9 cellular contexts compared by ENCODE assay signal in the genomic region with DNA sequence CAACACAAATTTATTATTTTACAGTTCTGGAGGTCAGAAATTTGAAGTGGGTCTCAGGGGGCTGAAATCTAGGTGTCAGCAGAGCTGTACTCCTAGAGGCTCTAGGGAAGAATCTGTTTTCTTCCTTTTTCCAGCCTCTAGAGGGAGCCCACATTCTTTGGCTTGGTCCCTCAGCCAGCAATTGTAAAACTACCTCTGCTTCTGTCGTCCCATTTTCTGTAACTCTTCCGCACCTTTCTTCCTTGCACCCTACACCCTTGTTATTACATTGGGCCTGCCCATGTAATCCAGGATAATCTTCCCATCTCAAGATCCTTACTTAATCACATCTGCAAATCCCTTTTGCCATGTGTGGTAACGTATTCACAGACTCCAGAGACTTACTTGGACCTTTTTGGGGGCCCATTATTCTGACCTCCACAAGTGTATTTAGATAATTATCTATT. TPM values are rescaled to one million over a fixed set of nuclear protein-coding genes. Genes with fewer than 3 reads are reported as not detected.
A peak's percentile ranks its signal among the peaks of the same experiment; 100 is the strongest.
DNase-seq lines count a peak whose midpoint lies in the region; ATAC-seq lines count a peak whose summit lies in the region.
"Had no signal": no experiment of that assay in that cellular context is flagged by ENCODE, and none has a peak within 500 bp of the region (broad histone marks: within the 10 kb centered on the region; RNA-seq: fewer than 3 reads in every experiment).

No MANE protein-coding gene starts in this region.

- peak; percentile 27 for DNase-seq in activated T-cell treated with anti-CD3 and anti-CD28 coated beads for 4 hours
- no peak for DNase-seq in activated T-cell treated with anti-CD3 and anti-CD28 coated beads, Interleukin-2, amount 50 U/mL, for 1 hour
- peak; percentile 63 for DNase-seq in NCI-H1694 (lab: John Stamatoyannopoulos, UW)
- DNase-seq in T-helper 17 cell = peak in 1 of 3 donors; percentile 37
- DNase-seq in cerebellum (ENCODE audit: low spot score) = peak; percentile 10
- DNase-seq in left kidney (ENCODE audit: low read depth, low spot score) = peak; percentile 83
- DNase-seq in stimulated activated CD8-positive, alpha-beta memory T cell treated with anti-CD3 and anti-CD28 coated beads, Interleukin-12 subunit alpha, Interleukin-12 subunit beta, amount 100 ng/mL, for 1 hour (ENCODE audit: low read depth) = peak; percentile 35

- H3K4me1 Mint-ChIP-seq in T-helper 17 cell = peaks cover 7% of the 10 kb centered on the region

- no peaks in the 10 kb centered on the region for H3K9me3 ChIP-seq in T-helper 17 cell (ENCODE audit: control insufficient read depth, low read length, poor library complexity, severe bottlenecking)

- peaks cover 4% of the 10 kb centered on the region for H3K27me3 Mint-ChIP-seq in T-helper 17 cell
- H3K27me3 Mint-ChIP-seq: dendritic cell treated with granulocyte-macrophage colony-stimulating factor and Interleukin-4, amounts not matched to agents 40 ng/mL and 50 ng/mL, for 4 days had no signal

- peaks cover 2% of the 10 kb centered on the region for H3K36me3 Mint-ChIP-seq in T-helper 17 cell (ENCODE audit: low read depth)

- H3K4me3 Mint-ChIP-seq in T-helper 17 cell = no peak overlapping the region
- H3K4me3 Mint-ChIP-seq: dendritic cell treated with granulocyte-macrophage colony-stimulating factor and Interleukin-4, amounts not matched to agents 40 ng/mL and 50 ng/mL, for 4 days had no signal

- peak; percentile 96 for ATAC-seq in T-helper 17 cell
- ATAC-seq in GM18870 (IDR thresholded peaks at IDR 0.05; ENCODE audit: unreplicated experiment) = no peak

- H3K27ac Mint-ChIP-seq in T-helper 17 cell = no peak overlapping the region

RNA-seq across cellular contexts. Expression of a gene that starts 24.8 kb away (rescaled TPM):
- 10 to 100 TPM; 42.2 to 57.3 TPM for total RNA-seq in T-helper 17 cell
- total RNA-seq in cerebellum = 11.0 TPM

RNA-seq across cellular contexts. Expression of a gene that starts 59.6 kb away (rescaled TPM):
- total RNA-seq in T-helper 17 cell (100 to 1,000 TPM; 317 to 349 TPM), cerebellum (1.8 TPM)

Comparison
In these comparisons a context has a peak if more than half of its experiments do, and no peak if none do; other contexts are left out.
1. RNA of a gene that starts 59.6 kb away (total RNA-seq): 317 to 349 TPM in T-helper 17 cell; 1.8 TPM in cerebellum (single experiment); every median in the first group is over 100 times any median in the second.